ENCODE assay signal across 1 cellular context in genomic region chr12:51001799-51002198, GRCh38.
TF ChIP-seq lines count a peak whose summit lies in the region.

No MANE protein-coding gene starts in this region.

TF ChIP-seq in K562, 482 proteins besides CTCF, POLR2A, EP300 and RAD21:
- TF ChIP-seq MYNN (IDR thresholded peaks at IDR 0.05) (no peak), MYNN (CRISPR knock-in tag; IDR thresholded peaks at IDR 0.05) (no peak), TAL1 (IDR thresholded peaks at IDR 0.05) (peak; percentile 8; the same call in 1 of the 2 replicates), SOX6 (IDR thresholded peaks at IDR 0.05) (peak; percentile 50), RBM34 (IDR thresholded peaks at IDR 0.05; ENCODE audit: borderline replicate concordance, insufficient read depth, low read length) (no peak), MAFF (IDR thresholded peaks at IDR 0.05; ENCODE audit: low read length) (peak; percentile 61), DPF2 (IDR thresholded peaks at IDR 0.05) (peak; percentile 52; the same call in 1 of the 2 replicates), NFE2 (IDR thresholded peaks at IDR 0.05; ENCODE audit: low read depth) (peak; percentile 78), SNRNP70 (optimal IDR thresholded peaks at IDR 0.05; ENCODE audit: low read depth, low read length) (no peak), ZNF253 (CRISPR knock-in tag; conservative IDR thresholded peaks at IDR 0.05) (no peak), MAFK (IDR thresholded peaks at IDR 0.05; ENCODE audit: low read length) (peak; percentile 10; the same call in 1 of the 2 replicates), C11orf30 (IDR thresholded peaks at IDR 0.05; ENCODE audit: low read depth) (peak; percentile 85), ARID1B (IDR thresholded peaks at IDR 0.05) (peak; percentile 59), MAFG (tag; conservative IDR thresholded peaks at IDR 0.05) (peak; percentile 84), ZNF224 (CRISPR knock-in tag; IDR thresholded peaks at IDR 0.05) (no peak), FOS (IDR thresholded peaks at IDR 0.05; ENCODE audit: extremely low read depth, insufficient read length) (no peak), NR3C1 (CRISPR knock-in tag; IDR thresholded peaks at IDR 0.05) (no peak), SMARCA4 (IDR thresholded peaks at IDR 0.05) (0 out of 2 replicates have a peak, but pooled peaks have one; percentile 26), HMG20B (CRISPR knock-in tag; IDR thresholded peaks at IDR 0.05) (no peak), ASH1L (IDR thresholded peaks at IDR 0.05; ENCODE audit: borderline replicate concordance, low read depth, partially characterized antibody) (no peak), ZBTB1 (CRISPR knock-in tag; IDR thresholded peaks at IDR 0.05; ENCODE audit: borderline replicate concordance, low read depth) (no peak), ZSCAN29 (IDR thresholded peaks at IDR 0.05) (no peak), POLR3A (IDR thresholded peaks at IDR 0.05; ENCODE audit: borderline replicate concordance, extremely low read depth, insufficient read depth, insufficient read length) (no peak), ZKSCAN3 (CRISPR knock-in tag; IDR thresholded peaks at IDR 0.05) (no peak), RBM15 (IDR thresholded peaks at IDR 0.05; ENCODE audit: insufficient read depth, low read length) (no peak), CHD2 (IDR thresholded peaks at IDR 0.05; ENCODE audit: low read depth, low read length) (no peak), HMG20A (CRISPR knock-in tag; conservative IDR thresholded peaks at IDR 0.05) (no peak), ZNF316 (IDR thresholded peaks at IDR 0.05) (peak; percentile 83)
TF ChIP-seq in K562: peak in this region for 11.
